Comparison of ENCODE assay signal across 8 cellular contexts in genomic region chr7:7772385-7772784, GRCh38. TPM values are rescaled to one million over a fixed set of nuclear protein-coding genes. Genes with fewer than 3 reads are reported as not detected.
DNase-seq lines count a peak whose midpoint lies in the region; ATAC-seq, FAIRE-seq and TF ChIP-seq lines count a peak whose summit lies in the region.

No MANE protein-coding gene starts in this region.

- intact Hi-C loops in GM12878 (cut with micrococcal nuclease; ENCODE audit: unreplicated experiment), result loop anchor here (2.0 kb wide), 1 partner anchor 48 kb away; no protein-coding TSS in a partner anchor

- no peak overlapping the region; the same call in 1 of the 2 replicates for H2AFZ ChIP-seq in GM12878 (ENCODE audit: control insufficient read depth, low read depth, low read length)

- no peak for TF ChIP-seq EP300 in GM12878 (IDR thresholded peaks at IDR 0.05; ENCODE audit: borderline replicate concordance in 1 of 2, control insufficient read depth in 1 of 2, low read depth in 2 of 2, low read length in 2 of 2)

- H3K27me3 ChIP-seq in BE2C (no peaks in the 10 kb centered on the region), GM12878 (replicated peaks in 1 of 2; ENCODE audit: control insufficient read depth in 2 of 2, insufficient read depth in 2 of 2, low read length in 1 of 2) (no peaks in the 10 kb centered on the region)

- no peak overlapping the region for H3K27ac ChIP-seq in GM12878 (ENCODE audit: control insufficient read depth, insufficient read depth)

- H3K4me1 ChIP-seq in BE2C (peaks cover 36% of the 10 kb centered on the region), GM12878 (ENCODE audit: control insufficient read depth, insufficient read depth, low read length) (peaks cover 18% of the 10 kb centered on the region)

- CTCF ChIA-PET in GM12878 (lab: Yijun Ruan, JAX), result interaction anchor here (0.9 to 3.0 kb wide), 10 partner anchors 8 to 418 kb away, joined by 3 to 22 read pairs (median 4); no protein-coding TSS in a partner anchor

- no peaks in the 10 kb centered on the region for H3K9me3 ChIP-seq in BE2C
- no peaks in the 10 kb centered on the region for H3K9me3 ChIP-seq in GM12878 (replicated peaks; ENCODE audit: control insufficient read depth, insufficient read depth, low read length)

- peaks cover 4% of the 10 kb centered on the region for H3K9me3 Mint-ChIP-seq in stimulated activated effector memory CD8-positive, alpha-beta T cell treated with anti-CD3 and anti-CD28 coated beads, Interleukin-12 subunit alpha, Interleukin-12 subunit beta, amount 100 ng/mL, for 72 hours

- FAIRE-seq in GM12878 (lab: Jason Lieb, UNC), result no peak

- no TSS peak for BruUV-seq in GM12878 (replicated peaks; lab: Mats Ljungman, UMichigan)

- H3K4me3 ChIP-seq in BE2C (ENCODE audit: low read depth, low read length) (peak overlapping the region; percentile 25), GM12878 (0 out of 2 replicates have a peak overlapping the region, but pooled peaks have one; percentile 6)

- POLR2A ChIA-PET in GM12878 (lab: Charles Lee), result interaction anchor here (0.9 to 2.5 kb wide), 11 partner anchors 8 to 204 kb away, joined by 3 to 9 read pairs (median 4); partner anchors contain the start of gene RPA3

- DNase-seq in BE2C, result no peak
- peak; percentile 57 for DNase-seq in NCI-H1694 (lab: John Stamatoyannopoulos, UW)
- no peak for DNase-seq in GM12878 (ENCODE audit: low read depth, low spot score)
- DNase-seq in stimulated activated effector memory CD8-positive, alpha-beta T cell treated with anti-CD3 and anti-CD28 coated beads, Interleukin-12 subunit alpha, Interleukin-12 subunit beta, amount 100 ng/mL, for 72 hours (ENCODE audit: low spot score in 2 of 2), result no peak
- DNase-seq in epidermal melanocyte (ENCODE audit: insufficient read length, low spot score), result no peak
- no peak for DNase-seq in NCI-H446 (lab: John Stamatoyannopoulos, UW)

- H3K36me3 Mint-ChIP-seq in stimulated activated effector memory CD8-positive, alpha-beta T cell treated with anti-CD3 and anti-CD28 coated beads, Interleukin-12 subunit alpha, Interleukin-12 subunit beta, amount 100 ng/mL, for 72 hours, result no peaks in the 10 kb centered on the region

- RAD21 ChIA-PET in GM12878 (lab: Charles Lee; ENCODE audit: unreplicated experiment), result interaction anchor here (0.9 to 4.5 kb wide), 21 partner anchors 8 to 414 kb away, joined by 3 to 39 read pairs (median 10); partner anchors contain the start of gene GLCCI1

- no peaks in the 10 kb centered on the region for H3K79me2 ChIP-seq in GM12878 (ENCODE audit: control insufficient read depth, insufficient read depth, low read length)

- 11% methylated on average over 6 of the region's 6 CpGs for WGBS in GM12878 (ENCODE audit: insufficient coverage, insufficient replicate concordance, low lambda C conversion rate, missing lambda C conversion rate)

- H3K36me3 ChIP-seq in BE2C (no peaks in the 10 kb centered on the region), GM12878 (ENCODE audit: control insufficient read depth in 2 of 2, insufficient read depth in 2 of 2, low read length in 1 of 2) (no peaks in the 10 kb centered on the region)

- no peaks in the 10 kb centered on the region for H4K20me1 ChIP-seq in GM12878 (ENCODE audit: control insufficient read depth, insufficient read depth)

- peak overlapping the region; percentile 13 for H3K27ac Mint-ChIP-seq in stimulated activated effector memory CD8-positive, alpha-beta T cell treated with anti-CD3 and anti-CD28 coated beads, Interleukin-12 subunit alpha, Interleukin-12 subunit beta, amount 100 ng/mL, for 72 hours

- in situ Hi-C loops in GM12878 (cut with MboI), result no loop called here

- H3K4me3 Mint-ChIP-seq in stimulated activated effector memory CD8-positive, alpha-beta T cell treated with anti-CD3 and anti-CD28 coated beads, Interleukin-12 subunit alpha, Interleukin-12 subunit beta, amount 100 ng/mL, for 72 hours, result peak overlapping the region; percentile 24

- no peak overlapping the region for H3K9ac ChIP-seq in GM12878 (ENCODE audit: control insufficient read depth, insufficient read depth, low read length)

- ATAC-seq in GM19455 (IDR thresholded peaks at IDR 0.05; ENCODE audit: unreplicated experiment) (peak; percentile 42), GM12878 (peak; percentile 77), GM19467 (IDR thresholded peaks at IDR 0.05; ENCODE audit: unreplicated experiment) (no peak)
- ATAC-seq in stimulated activated effector memory CD8-positive, alpha-beta T cell treated with anti-CD3 and anti-CD28 coated beads, Interleukin-12 subunit alpha, Interleukin-12 subunit beta, amount 100 ng/mL, for 72 hours, result peak; percentile 69

- TF ChIP-seq CTCF in BE2C (IDR thresholded peaks at IDR 0.05; ENCODE audit: low read depth, low read length) (no peak), GM12878 (IDR thresholded peaks at IDR 0.05 in 2 of 3, conservative IDR thresholded peaks at IDR 0.05 in 1 of 3; ENCODE audit: control insufficient read depth in 2 of 3, extremely low read depth in 1 of 3, insufficient read depth in 1 of 3, low read depth in 3 of 3, low read length in 3 of 3) (no peak)

- H3K4me2 ChIP-seq in GM12878 (ENCODE audit: control insufficient read depth, insufficient read depth), result peak overlapping the region; percentile 64

- H3K4me1 Mint-ChIP-seq in stimulated activated effector memory CD8-positive, alpha-beta T cell treated with anti-CD3 and anti-CD28 coated beads, Interleukin-12 subunit alpha, Interleukin-12 subunit beta, amount 100 ng/mL, for 72 hours, result peaks cover 24% of the 10 kb centered on the region

- SMC1A ChIA-PET in GM12878 (lab: Charles Lee; ENCODE audit: uncharacterized antibody, unreplicated experiment), result interaction anchor here (0.7 to 5.6 kb wide), 34 partner anchors 8 to 417 kb away, joined by 3 to 45 read pairs (median 5); partner anchors contain the start of genes GLCCI1 and RPA3

- TF ChIP-seq POLR2A in GM12878 (IDR thresholded peaks at IDR 0.05; ENCODE audit: low read depth, low read length), result no peak

- TF ChIP-seq RAD21 in GM12878 (IDR thresholded peaks at IDR 0.05; ENCODE audit: insufficient read depth, low read depth, low read length), result no peak

TF ChIP-seq in GM12878, 131 proteins besides CTCF, POLR2A, EP300 and RAD21 (continues in another document):
- no peak for TF ChIP-seq SMARCA5 (IDR thresholded peaks at IDR 0.05)
- TF ChIP-seq, protein P1, sequence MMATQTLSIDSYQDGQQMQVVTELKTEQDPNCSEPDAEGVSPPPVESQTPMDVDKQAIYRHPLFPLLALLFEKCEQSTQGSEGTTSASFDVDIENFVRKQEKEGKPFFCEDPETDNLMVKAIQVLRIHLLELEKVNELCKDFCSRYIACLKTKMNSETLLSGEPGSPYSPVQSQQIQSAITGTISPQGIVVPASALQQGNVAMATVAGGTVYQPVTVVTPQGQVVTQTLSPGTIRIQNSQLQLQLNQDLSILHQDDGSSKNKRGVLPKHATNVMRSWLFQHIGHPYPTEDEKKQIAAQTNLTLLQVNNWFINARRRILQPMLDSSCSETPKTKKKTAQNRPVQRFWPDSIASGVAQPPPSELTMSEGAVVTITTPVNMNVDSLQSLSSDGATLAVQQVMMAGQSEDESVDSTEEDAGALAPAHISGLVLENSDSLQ (IDR thresholded peaks at IDR 0.05), result peak; percentile 28; the same call in 1 of the 2 replicates
- TF ChIP-seq TARDBP (IDR thresholded peaks at IDR 0.05; ENCODE audit: borderline replicate concordance), result no peak
- no peak for TF ChIP-seq NR2C1 (IDR thresholded peaks at IDR 0.05)
- TF ChIP-seq POLR2AphosphoS5 (IDR thresholded peaks at IDR 0.05; ENCODE audit: low read length), result no peak
- no peak for TF ChIP-seq ZZZ3 (IDR thresholded peaks at IDR 0.05; ENCODE audit: control insufficient read depth, insufficient read length, low read depth)
- 0 out of 2 replicates have a peak, but pooled peaks have one; percentile 24 for TF ChIP-seq FOXM1 (IDR thresholded peaks at IDR 0.05; ENCODE audit: low read depth, low read length)
- TF ChIP-seq TCF12 (IDR thresholded peaks at IDR 0.05; ENCODE audit: low read depth, low read length), result peak; percentile 67
- TF ChIP-seq, protein P2, sequence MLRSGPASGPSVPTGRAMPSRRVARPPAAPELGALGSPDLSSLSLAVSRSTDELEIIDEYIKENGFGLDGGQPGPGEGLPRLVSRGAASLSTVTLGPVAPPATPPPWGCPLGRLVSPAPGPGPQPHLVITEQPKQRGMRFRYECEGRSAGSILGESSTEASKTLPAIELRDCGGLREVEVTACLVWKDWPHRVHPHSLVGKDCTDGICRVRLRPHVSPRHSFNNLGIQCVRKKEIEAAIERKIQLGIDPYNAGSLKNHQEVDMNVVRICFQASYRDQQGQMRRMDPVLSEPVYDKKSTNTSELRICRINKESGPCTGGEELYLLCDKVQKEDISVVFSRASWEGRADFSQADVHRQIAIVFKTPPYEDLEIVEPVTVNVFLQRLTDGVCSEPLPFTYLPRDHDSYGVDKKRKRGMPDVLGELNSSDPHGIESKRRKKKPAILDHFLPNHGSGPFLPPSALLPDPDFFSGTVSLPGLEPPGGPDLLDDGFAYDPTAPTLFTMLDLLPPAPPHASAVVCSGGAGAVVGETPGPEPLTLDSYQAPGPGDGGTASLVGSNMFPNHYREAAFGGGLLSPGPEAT (IDR thresholded peaks at IDR 0.05; ENCODE audit: low read depth), result peak; percentile 21; the same call in 1 of the 2 replicates
- 0 out of 4 replicates have a peak, but pooled peaks of 1 of the 2 experiments have one; percentile 38 for TF ChIP-seq IKZF2 (IDR thresholded peaks at IDR 0.05)
- TF ChIP-seq JUNB (IDR thresholded peaks at IDR 0.05), result peak; percentile 62

RNA-seq across cellular contexts. Expression of gene RPA3, which starts 54.0 kb away (rescaled TPM):
- polyA plus RNA-seq in BE2C (2012; ENCODE audit: insufficient read depth, insufficient read length, low read depth), result 38.3 TPM
- total RNA-seq in GM12878 (2013; cell fraction: nucleolus; rRNA removed), result 22.7 and 28.1 TPM in 2 replicates
- total RNA-seq in GM12878 (2014; rRNA removed), result 60.2 and 75.9 TPM in 2 replicates
- 101 and 105 TPM in 2 replicates for total RNA-seq in GM12878 (2014; rRNA removed; fragmentation: Illumina TruSeq; extraction: Trizol)
- total RNA-seq in GM12878 (2021), result 92.5 and 101 TPM in 2 replicates
- polyA plus RNA-seq in GM12878 (2011; ENCODE audit: low read depth), result 165 TPM
- polyA plus RNA-seq in GM12878 (2011; rRNA removed), result 118 and 212 TPM in 2 replicates
- 42.7 and 49.6 TPM in 2 replicates for polyA plus RNA-seq in GM12878 (2011; cell fraction: cytosol; rRNA removed)
- 28.5 and 33.4 TPM in 2 replicates for polyA plus RNA-seq in GM12878 (2011; cell fraction: nucleus; rRNA removed)
- polyA plus RNA-seq in GM12878 (2012), result 105 and 107 TPM in 2 replicates
- 97.1 and 98.1 TPM in 2 replicates for polyA plus RNA-seq in GM12878 (2014; fragmentation: Illumina TruSeq; extraction: Trizol)
- polyA plus RNA-seq in GM12878 (2014; fragmentation: Nextera tagmentation; extraction: Ambion mirVana), result 100 to 1,000 TPM; 304 to 317 TPM
- 58.1 and 74.0 TPM in 2 replicates for polyA plus RNA-seq in GM12878 (2014; rRNA removed)
- polyA plus RNA-seq in GM12878 (2016; fragmentation: Nextera tagmentation; extraction: Ambion mirVana), result 100 to 1,000 TPM; 331 to 343 TPM
- polyA minus RNA-seq in GM12878 (2011; rRNA and poly(A)+ RNA removed), result 19.9 and 22.3 TPM in 2 replicates
- polyA minus RNA-seq in GM12878 (2011; cell fraction: cytosol; rRNA and poly(A)+ RNA removed), result 8.8 and 15.9 TPM in 2 replicates
- polyA minus RNA-seq in GM12878 (2011; cell fraction: nucleus; rRNA and poly(A)+ RNA removed), result 14.4 and 19.5 TPM in 2 replicates
